In the genomic region with DNA sequence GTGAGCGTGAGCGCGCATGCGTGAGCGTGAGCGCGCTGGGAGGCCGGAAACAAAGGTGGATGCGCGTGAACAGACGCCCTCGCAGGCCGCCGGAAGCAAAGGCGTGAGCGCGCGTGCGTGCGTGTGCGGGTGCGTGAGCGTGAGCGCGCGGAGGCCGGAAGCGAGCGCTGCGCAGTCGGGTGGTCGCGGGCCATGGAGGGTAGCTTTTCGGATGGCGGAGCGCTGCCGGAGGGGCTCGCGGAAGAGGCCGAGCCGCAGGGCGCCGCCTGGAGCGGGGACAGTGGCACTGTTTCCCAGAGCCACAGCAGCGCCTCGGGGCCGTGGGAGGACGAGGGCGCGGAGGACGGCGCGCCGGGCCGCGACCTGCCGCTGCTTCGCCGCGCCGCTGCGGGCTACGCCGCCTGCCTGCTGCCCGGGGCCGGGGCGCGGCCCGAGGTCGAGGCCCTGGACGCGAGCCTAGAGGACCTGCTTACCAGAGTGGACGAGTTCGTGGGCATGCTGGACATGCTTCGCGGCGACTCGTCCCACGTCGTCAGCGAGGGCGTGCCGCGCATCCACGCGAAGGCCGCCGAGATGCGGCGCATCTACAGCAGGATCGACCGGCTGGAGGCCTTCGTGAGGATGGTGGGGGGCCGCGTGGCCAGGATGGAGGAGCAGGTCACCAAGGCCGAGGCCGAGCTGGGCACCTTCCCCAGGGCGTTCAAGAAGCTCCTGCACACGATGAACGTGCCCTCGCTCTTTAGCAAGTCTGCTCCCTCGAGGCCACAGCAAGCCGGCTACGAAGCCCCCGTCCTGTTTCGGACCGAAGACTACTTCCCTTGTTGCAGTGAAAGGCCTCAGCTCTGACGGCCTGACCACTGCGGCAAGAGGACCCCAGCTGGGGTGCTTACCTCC, we compare ENCODE assay signal across 8 cellular contexts. TPM values are rescaled to one million over a fixed set of nuclear protein-coding genes. Genes with fewer than 3 reads are reported as not detected.
DNase-seq lines count a peak whose midpoint lies in the region; ATAC-seq and TF ChIP-seq lines count a peak whose summit lies in the region.

A gene with protein sequence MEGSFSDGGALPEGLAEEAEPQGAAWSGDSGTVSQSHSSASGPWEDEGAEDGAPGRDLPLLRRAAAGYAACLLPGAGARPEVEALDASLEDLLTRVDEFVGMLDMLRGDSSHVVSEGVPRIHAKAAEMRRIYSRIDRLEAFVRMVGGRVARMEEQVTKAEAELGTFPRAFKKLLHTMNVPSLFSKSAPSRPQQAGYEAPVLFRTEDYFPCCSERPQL (plus strand): TSS at position 157 of the 894 bp plus-strand sequence. CDS start 36 bp downstream, at position 193.

- peak within 1 kb of the TSS; percentile 97 for H2AFZ ChIP-seq in neuron (ENCODE audit: low read depth, low read length)

- H3K27ac ChIP-seq in foreskin keratinocyte = peak within 1 kb of the TSS; percentile 51

- DNase-seq in ELF-1 (ENCODE audit: low read depth, low spot score) = peak; percentile 95
- DNase-seq in GOT3 (lab: John Stamatoyannopoulos, UW) = peak; percentile 53
- peak; percentile 77 for DNase-seq in LNCaP clone FGC (ENCODE audit: low read depth)
- peak; percentile 84 for DNase-seq in SIG-M5 treated with dmso at 0.1 percent for 504 hours (lab: John Stamatoyannopoulos, UW; ENCODE audit: unreplicated experiment)
- peak; percentile 86 for DNase-seq in activated gamma-delta T cell treated with Interleukin-2 at 50 U/mL for 16 hours
- peak; percentile 62 to 81 for DNase-seq in foreskin keratinocyte
- peak; percentile 71 for DNase-seq in stromal cell of bone marrow (ENCODE audit: low read depth)

- H3K27me3 ChIP-seq in foreskin keratinocyte (no peaks in the 10 kb centered on the region), neuron (ENCODE audit: insufficient read depth, low read length) (no peaks in the 10 kb centered on the region)

- peak within 1 kb of the TSS; percentile 84 for H3K4me3 ChIP-seq in LNCaP clone FGC (ENCODE audit: low read depth, low read length)
- H3K4me3 ChIP-seq in neuron (ENCODE audit: low read length) = peak within 1 kb of the TSS; percentile 78

- no peak for TF ChIP-seq CTCF in LNCaP clone FGC (IDR thresholded peaks at IDR 0.05; ENCODE audit: control insufficient read depth, extremely low read depth, insufficient read depth)
- peak; percentile 39 for TF ChIP-seq CTCF in foreskin keratinocyte (conservative IDR thresholded peaks at IDR 0.05)

- peak; percentile 73 for ATAC-seq in foreskin keratinocyte

- H3K9me3 ChIP-seq in neuron (ENCODE audit: low read length) = no peaks in the 10 kb centered on the region

- no peaks in the 10 kb centered on the region for H3K36me3 ChIP-seq in neuron (ENCODE audit: insufficient read depth, low read length)

- no peaks in the 10 kb centered on the region for H3K4me1 ChIP-seq in foreskin keratinocyte
- peaks cover 12% of the 10 kb centered on the region for H3K4me1 ChIP-seq in neuron (ENCODE audit: insufficient read depth, low read length)

RNA-seq across cellular contexts. Expression of the gene that starts here (rescaled TPM):
- total RNA-seq in foreskin keratinocyte = 7.8 and 8.5 TPM in 2 replicates
- polyA plus RNA-seq in foreskin keratinocyte = 11.5 and 12.4 TPM in 2 replicates

Comparison
In these comparisons a context has a peak if more than half of its experiments do, and no peak if none do; other contexts are left out.
1. Peak in every context shown above with its lines: DNase-seq, ATAC-seq, H3K4me3 ChIP-seq and H3K27ac ChIP-seq.